In the genomic region with DNA sequence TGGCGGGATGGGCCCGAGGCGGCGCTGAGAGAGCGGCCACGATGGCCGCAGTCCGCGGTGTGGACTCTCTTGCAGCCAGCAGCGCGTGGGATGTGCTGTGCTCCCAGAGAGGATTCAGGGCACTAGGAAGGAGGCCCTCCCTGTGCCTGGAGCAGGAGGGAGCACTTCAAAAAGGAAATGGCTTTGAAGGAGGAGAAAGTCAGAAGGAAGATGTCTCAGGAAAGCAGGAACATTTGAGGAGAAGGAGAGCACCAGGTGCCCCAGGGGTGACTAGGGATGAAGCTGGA, we compare ENCODE assay signal across 8 cellular contexts. TPM values are rescaled to one million over a fixed set of nuclear protein-coding genes. Genes with fewer than 3 reads are reported as not detected.
A peak's percentile ranks its signal among the peaks of the same experiment; 100 is the strongest.
DNase-seq lines count a peak whose midpoint lies in the region; ATAC-seq and TF ChIP-seq lines count a peak whose summit lies in the region.

No MANE protein-coding gene starts in this region.

- H3K9me3 Mint-ChIP-seq in MCF 10A (ENCODE audit: unreplicated experiment), result no peaks in the 10 kb centered on the region

- H3K36me3 ChIP-seq in ACC112 (ENCODE audit: insufficient read depth, low read length), result peaks cover 15% of the 10 kb centered on the region
- H3K36me3 ChIP-seq in HCT116 (ENCODE audit: control insufficient read depth in 1 of 2, insufficient read depth in 2 of 2, low read length in 2 of 2), result no peaks in the 10 kb centered on the region
- no peaks in the 10 kb centered on the region for H3K36me3 ChIP-seq in muscle layer of duodenum (ENCODE audit: control insufficient read depth in 1 of 2, insufficient read depth in 2 of 2, low read length in 2 of 2)

- peak overlapping the region; percentile 97 for H3K4me3 ChIP-seq in ACC112 (ENCODE audit: low read depth, low read length)
- H3K4me3 ChIP-seq in HCT116 (replicated peaks in 1 of 2; ENCODE audit: low read depth in 1 of 2, low read length in 2 of 2), result peak overlapping the region; percentile 74 to 75
- peak overlapping the region; percentile 43 to 70 for H3K4me3 ChIP-seq in muscle layer of duodenum (ENCODE audit: low read depth in 1 of 2, low read length in 2 of 2)

- no peak for DNase-seq in HCT116 (ENCODE audit: low read depth, low spot score)
- no peak for DNase-seq in MCF 10A (ENCODE audit: unreplicated experiment)
- no peak for DNase-seq in NCI-H748 (lab: John Stamatoyannopoulos, UW; ENCODE audit: unreplicated experiment)
- DNase-seq in SW480 (ENCODE audit: low spot score), result no peak
- DNase-seq in Ammon's horn (ENCODE audit: low spot score), result no peak
- DNase-seq in cortex of kidney (lab: John Stamatoyannopoulos, UW), result no peak

- no peaks in the 10 kb centered on the region for H3K9me2 ChIP-seq in HCT116 (ENCODE audit: insufficient read depth)

- TF ChIP-seq POLR2A in HCT116 (IDR thresholded peaks at IDR 0.05; ENCODE audit: borderline replicate concordance, extremely low read depth, insufficient read depth, insufficient read length), result no peak

- no peaks in the 10 kb centered on the region for H3K9me3 ChIP-seq in HCT116 (ENCODE audit: control insufficient read depth in 1 of 2, insufficient read depth in 1 of 2, low read depth in 1 of 2, low read length in 2 of 2)
- H3K9me3 ChIP-seq in muscle layer of duodenum (ENCODE audit: control insufficient read depth in 1 of 2, low read length in 2 of 2), result no peaks in the 10 kb centered on the region

- POLR2A ChIA-PET in HCT116 (lab: Charles Lee) (no interaction called here), MCF 10A (lab: Yijun Ruan, JAX) (interaction anchor here (0.5 to 1.6 kb wide), 4 partner anchors 17 to 350 kb away, joined by 3 to 6 read pairs (median 4); a partner anchor contains a TSS)

- peak overlapping the region; percentile 87 for H3K4me2 ChIP-seq in HCT116 (ENCODE audit: low read length)

- peak overlapping the region; percentile 88 for H3K9ac ChIP-seq in HCT116 (ENCODE audit: low read length)

- H4K20me1 ChIP-seq in HCT116 (ENCODE audit: insufficient read depth), result no peaks in the 10 kb centered on the region

- no peaks in the 10 kb centered on the region for H3K27me3 Mint-ChIP-seq in MCF 10A (ENCODE audit: insufficient read depth, unreplicated experiment)

- no peak for TF ChIP-seq CTCF in HCT116 (IDR thresholded peaks at IDR 0.05 in 2 of 3, conservative IDR thresholded peaks at IDR 0.05 in 1 of 3; ENCODE audit: borderline replicate concordance in 1 of 3, insufficient read depth in 1 of 3, low read depth in 2 of 3, low read length in 2 of 3)
- TF ChIP-seq CTCF in MCF 10A (IDR thresholded peaks at IDR 0.05; ENCODE audit: unreplicated experiment), result no peak

- peak overlapping the region; percentile 77 for H3K4me3 Mint-ChIP-seq in MCF 10A (ENCODE audit: unreplicated experiment)

- H3K27ac ChIP-seq in ACC112 (ENCODE audit: low read depth, low read length), result no peak overlapping the region
- peak overlapping the region; percentile 90 for H3K27ac ChIP-seq in HCT116 (ENCODE audit: low read depth, low read length)
- no peak overlapping the region for H3K27ac ChIP-seq in muscle layer of duodenum (ENCODE audit: low read length)

- no TSS peak for BruUV-seq in HCT116 (replicated peaks; lab: Mats Ljungman, UMichigan)
- BruUV-seq in MCF 10A (replicated peaks; lab: Mats Ljungman, UMichigan), result no TSS peak

- H2AFZ ChIP-seq in ACC112 (ENCODE audit: low read length, unreplicated experiment), result peak overlapping the region; percentile 36
- H2AFZ ChIP-seq in HCT116 (ENCODE audit: low read depth, low read length, poor library complexity, severe bottlenecking), result no peak overlapping the region

- ATAC-seq in HCT116, result no peak

- no peak overlapping the region for H3K27ac Mint-ChIP-seq in MCF 10A (ENCODE audit: low read depth, unreplicated experiment)

- H3K4me1 Mint-ChIP-seq in MCF 10A (ENCODE audit: insufficient read depth, unreplicated experiment), result peaks cover 11% of the 10 kb centered on the region

- CTCF ChIA-PET in HCT116 (lab: Charles Lee) (no interaction called here), MCF 10A (lab: Yijun Ruan, JAX) (interaction anchor here (0.6 to 2.1 kb wide), 4 partner anchors 18 to 66 kb away, joined by 3 to 8 read pairs (median 5); no protein-coding TSS in a partner anchor)

- no peak for TF ChIP-seq RAD21 in HCT116 (IDR thresholded peaks at IDR 0.05; ENCODE audit: low read depth)

- RAD21 ChIA-PET in HCT116 (lab: Charles Lee; ENCODE audit: low non-redundant PET in 1 of 2, low total read pairs in 2 of 2, uncharacterized antibody in 2 of 2, unreplicated experiment in 2 of 2), result no interaction called here

- H3K27me3 ChIP-seq in ACC112 (ENCODE audit: insufficient read depth, low read length) (no peaks in the 10 kb centered on the region), HCT116 (ENCODE audit: insufficient read depth, low read length) (no peaks in the 10 kb centered on the region), muscle layer of duodenum (ENCODE audit: low read depth, low read length) (no peaks in the 10 kb centered on the region)

- intact Hi-C loops in HCT116 (cut with micrococcal nuclease), result no loop called here
- intact Hi-C loops in MCF 10A (cut with micrococcal nuclease), result loop anchor here (5.0 kb wide), 1 partner anchor 38 kb away; no protein-coding TSS in a partner anchor

- H3K79me2 ChIP-seq in ACC112 (ENCODE audit: control insufficient read depth, insufficient read depth, low read length, unreplicated experiment) (peaks cover 64% of the 10 kb centered on the region), HCT116 (ENCODE audit: insufficient read depth, low read length) (peaks cover 16% of the 10 kb centered on the region; the same call in 1 of the 2 replicates)

- no peaks in the 10 kb centered on the region for H3K36me3 Mint-ChIP-seq in MCF 10A (ENCODE audit: insufficient read depth, unreplicated experiment)

- H3K4me1 ChIP-seq in ACC112 (ENCODE audit: control insufficient read depth, insufficient read depth, low read length, unreplicated experiment) (peaks cover 44% of the 10 kb centered on the region), HCT116 (ENCODE audit: control insufficient read depth in 1 of 2, insufficient read depth in 2 of 2, low read length in 2 of 2) (peaks cover 14 to 43% of the 10 kb centered on the region in 2 experiments; a peak in 3 of 4 replicates), muscle layer of duodenum (ENCODE audit: control insufficient read depth in 1 of 2, insufficient read depth in 2 of 2, low read length in 2 of 2) (peaks cover 0 to 12% of the 10 kb centered on the region in 2 donors)

TF ChIP-seq in HCT116, 20 proteins besides CTCF, POLR2A, EP300 and RAD21:
- TF ChIP-seq YY1 (IDR thresholded peaks at IDR 0.05; ENCODE audit: extremely low read depth, insufficient replicate concordance, low read depth, low read length) (peak; percentile 38), TCF7L2 (IDR thresholded peaks at IDR 0.05; ENCODE audit: borderline replicate concordance, extremely low read depth, insufficient read depth, insufficient read length) (no peak)
TF ChIP-seq in HCT116: peak in this region for 1.

RNA-seq across cellular contexts. Expression of a gene that starts 4.1 kb away (rescaled TPM):
- total RNA-seq in HCT116 (2021; ENCODE audit: unreplicated experiment) (4.1 TPM), MCF 10A (2022) (0.93 and 1.2 TPM in 2 replicates)
- 2.3 TPM in 2 replicates for polyA plus RNA-seq in HCT116 (2012)

RNA-seq across cellular contexts. Expression of a gene that starts 4.9 kb away (rescaled TPM):
- 18.8 TPM for total RNA-seq in HCT116 (2021; ENCODE audit: unreplicated experiment)
- polyA plus RNA-seq in HCT116 (2012), result 15.6 and 18.2 TPM in 2 replicates
- total RNA-seq in MCF 10A (2022), result 3.4 and 4.6 TPM in 2 replicates

RNA-seq across cellular contexts. Expression of a gene that starts 19.9 kb away (rescaled TPM):
- total RNA-seq in HCT116 (2021; ENCODE audit: unreplicated experiment) (36.2 TPM), MCF 10A (2022) (27.6 and 33.0 TPM in 2 replicates)
- 29.0 and 33.4 TPM in 2 replicates for polyA plus RNA-seq in HCT116 (2012)

RNA-seq across cellular contexts. Expression of a gene that starts 20.1 kb away (rescaled TPM):
- total RNA-seq in HCT116 (2021; ENCODE audit: unreplicated experiment), result 116 TPM
- polyA plus RNA-seq in HCT116 (2012), result 115 and 127 TPM in 2 replicates
- total RNA-seq in MCF 10A (2022), result 138 and 140 TPM in 2 replicates

RNA-seq across cellular contexts. Expression of a gene that starts 23.6 kb away (rescaled TPM):
- total RNA-seq in HCT116 (2021; ENCODE audit: unreplicated experiment), result 0.98 TPM
- polyA plus RNA-seq in HCT116 (2012), result 0.48 and 0.50 TPM in 2 replicates
- total RNA-seq in MCF 10A (2022), result 4.3 and 4.7 TPM in 2 replicates
